In the genomic region with DNA sequence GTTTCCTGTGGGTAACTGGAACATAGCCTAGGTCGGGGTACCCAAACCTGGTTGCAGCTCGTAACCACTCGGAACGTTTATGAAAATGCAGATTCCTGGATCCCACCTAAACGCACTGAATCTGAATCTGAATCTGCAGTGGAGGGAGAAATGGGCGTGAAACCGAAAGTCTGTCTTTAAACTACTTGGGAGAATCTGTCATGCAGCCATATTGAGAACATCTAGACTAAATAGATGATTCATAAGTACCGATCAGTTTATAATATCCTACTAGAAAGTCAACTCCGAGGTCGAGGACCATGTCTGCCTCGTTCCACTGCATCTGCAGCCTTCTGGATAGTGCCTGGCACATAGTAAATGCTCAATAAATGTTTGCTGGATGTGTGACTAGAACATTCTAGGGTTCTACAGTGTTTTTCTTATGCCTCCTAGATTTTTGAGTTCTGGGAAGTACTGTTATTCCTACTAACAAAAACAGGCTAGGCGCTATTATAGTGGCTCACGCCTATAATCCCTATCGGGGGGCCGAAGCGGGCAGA, we compare ENCODE assay signal across 8 cellular contexts. TPM values are rescaled to one million over a fixed set of nuclear protein-coding genes. Genes with fewer than 3 reads are reported as not detected.
DNase-seq lines count a peak whose midpoint lies in the region; ATAC-seq, FAIRE-seq and TF ChIP-seq lines count a peak whose summit lies in the region.

No MANE protein-coding gene starts in this region.

- no TSS peak for BruUV-seq in HepG2 (replicated peaks; lab: Mats Ljungman, UMichigan)

- H3K27me3 Mint-ChIP-seq in type B pancreatic cell = peaks cover 2% of the 10 kb centered on the region

- POLR2A ChIA-PET in AG04449 (lab: Yijun Ruan, JAX) (interaction anchor here (1.2 kb wide), 1 partner anchor 48 kb away, joined by 3 read pairs; a partner anchor contains a TSS), HepG2 (lab: Yijun Ruan, JAX) (interaction anchor here (1.1 to 1.4 kb wide), 2 partner anchors 28 to 228 kb away, joined by 3 read pairs; no protein-coding TSS in a partner anchor)

- H3K9ac ChIP-seq in HepG2 (ENCODE audit: insufficient read depth, low read depth, low read length) = peak overlapping the region; percentile 96

- H3K4me3 ChIP-seq in AG04449 (ENCODE audit: low read depth, low read length) (peak overlapping the region; percentile 97), adrenal gland (peak overlapping the region; percentile 24 to 85 (median 72)), HepG2 (replicated peaks in 1 of 3; ENCODE audit: insufficient read depth in 1 of 3, low read depth in 2 of 3, low read length in 3 of 3) (peak overlapping the region; percentile 93 to 99 (median 94))

- no peaks in the 10 kb centered on the region for H3K9me3 Mint-ChIP-seq in type B pancreatic cell

- H3K4me1 ChIP-seq in adrenal gland (replicated peaks in 1 of 2) (peaks cover 17 to 22% of the 10 kb centered on the region in 2 donors), HepG2 (ENCODE audit: insufficient read depth, low read length) (peaks cover 23% of the 10 kb centered on the region)

- intact Hi-C loops in adrenal gland (cut with DNase I) (no loop called here), HepG2 (cut with micrococcal nuclease; ENCODE audit: unreplicated experiment) (loop anchor here (2.0 kb wide), 2 partner anchors 18 to 26 kb away; a partner anchor contains a TSS)

- 18 to 35% (median 24%) methylated on average over 9 to 16 of the region's 16 CpGs for WGBS in adrenal gland, 4 donors
- 8% methylated on average over 13 of the region's 16 CpGs for WGBS in HepG2 (ENCODE audit: low lambda C conversion rate)

- H2AFZ ChIP-seq in HepG2 (ENCODE audit: low read length) = no peak overlapping the region

- no peak for ATAC-seq in HepG2
- ATAC-seq in GM21390 (IDR thresholded peaks at IDR 0.05; ENCODE audit: unreplicated experiment) = no peak

- peak overlapping the region; percentile 97 for H3K4me3 Mint-ChIP-seq in type B pancreatic cell

- FAIRE-seq in HepG2 (lab: Jason Lieb, UNC) = no peak

- TF ChIP-seq POLR2A in adrenal gland (IDR thresholded peaks at IDR 0.05) (no peak), HepG2 (IDR thresholded peaks at IDR 0.05; ENCODE audit: insufficient read depth in 1 of 2, low read depth in 2 of 2, low read length in 2 of 2) (no peak)

- TF ChIP-seq EP300 in HepG2 (IDR thresholded peaks at IDR 0.05; ENCODE audit: low read depth in 2 of 2, low read length in 2 of 2) = no peak
- no peak for TF ChIP-seq EP300 in HepG2 (CRISPR knock-in tag; IDR thresholded peaks at IDR 0.05; ENCODE audit: borderline replicate concordance)

- peaks cover 33% of the 10 kb centered on the region for H3K79me2 ChIP-seq in HepG2 (ENCODE audit: insufficient read depth, low read length)

- DNase-seq in AG04449 (ENCODE audit: low read depth, low spot score) (no peak), HCEC 1CT (peak; percentile 44), adrenal gland (no peak), HepG2 (ENCODE audit: low spot score) (no peak), type B pancreatic cell (ENCODE audit: extremely low spot score, unreplicated experiment) (no peak), NCI-H69 (lab: John Stamatoyannopoulos, UW) (no peak)
- DNase-seq in stimulated activated naive CD4-positive, alpha-beta T cell treated with Interleukin-2 at 50 U/mL for 16 hours (lab: John Stamatoyannopoulos, UW) = no peak

- no peaks in the 10 kb centered on the region for H4K20me1 ChIP-seq in HepG2 (ENCODE audit: insufficient read depth, low read length)

- H3K9me3 ChIP-seq in adrenal gland (replicated peaks in 1 of 3) = no peaks in the 10 kb centered on the region
- no peaks in the 10 kb centered on the region for H3K9me3 ChIP-seq in HepG2 (ENCODE audit: low read length)

- in situ Hi-C loops in HepG2 (cut with HindIII; ENCODE audit: extremely low pct_ligation_motif_present, low pct_unique_long_range_greater_than_20kb) = no loop called here

- CTCF ChIA-PET in AG04449 (lab: Yijun Ruan, JAX) = interaction anchor here (1.4 to 2.6 kb wide), 2 partner anchors 11 to 13 kb away, joined by 3 to 10 read pairs; no protein-coding TSS in a partner anchor
- CTCF ChIA-PET in HepG2 (lab: Yijun Ruan, JAX; ENCODE audit: low intra/inter-chr PET ratio, low total read pairs) = no interaction called here

- no peak for TF ChIP-seq RAD21 in HepG2 (CRISPR knock-in tag; IDR thresholded peaks at IDR 0.05)

- H3K4me1 Mint-ChIP-seq in type B pancreatic cell (ENCODE audit: unreplicated experiment) = peaks cover 4% of the 10 kb centered on the region

- peak overlapping the region; percentile 98 for H3K27ac Mint-ChIP-seq in type B pancreatic cell

- H3K36me3 Mint-ChIP-seq in type B pancreatic cell = peaks cover 7% of the 10 kb centered on the region

- H3K27ac ChIP-seq in adrenal gland (peak overlapping the region in 4 of 5 donors; percentile 77 to 96 (median 86)), HepG2 (ENCODE audit: extremely low read length, insufficient read depth, low read length) (peak overlapping the region; percentile 93)

- H3K4me2 ChIP-seq in HepG2 (ENCODE audit: low read depth, low read length) = peak overlapping the region; percentile 80

- H3K27me3 ChIP-seq in adrenal gland (no peaks in the 10 kb centered on the region), HepG2 (ENCODE audit: control insufficient read depth in 1 of 2, insufficient read depth in 2 of 2, low read length in 2 of 2) (no peaks in the 10 kb centered on the region; a peak in 1 of 5 replicates)

- no peak for TF ChIP-seq CTCF in AG04449 (IDR thresholded peaks at IDR 0.05; ENCODE audit: insufficient read depth, low read length, missing control alignments)
- no peak for TF ChIP-seq CTCF in adrenal gland (IDR thresholded peaks at IDR 0.05)
- no peak for TF ChIP-seq CTCF in HepG2 (CRISPR knock-in tag; IDR thresholded peaks at IDR 0.05)
- TF ChIP-seq CTCF in type B pancreatic cell (conservative IDR thresholded peaks at IDR 0.05) = no peak

- H3K36me3 ChIP-seq in adrenal gland (replicated peaks in 1 of 2) (peaks cover 0 to 37% of the 10 kb centered on the region in 2 donors), HepG2 (replicated peaks in 1 of 2; ENCODE audit: control insufficient read depth in 1 of 2, insufficient read depth in 2 of 2, low read length in 2 of 2) (peaks cover 8 to 30% of the 10 kb centered on the region in 2 experiments)

RNA-seq across cellular contexts. Expression of a gene that starts 0.6 kb away (rescaled TPM):
- total RNA-seq in adrenal gland = 10 to 100 TPM; 47.3 to 96.8 (median 66.7) TPM
- polyA plus RNA-seq in adrenal gland = 100 to 1,000 TPM in 2 of 3 donors, 10 to 100 TPM in 1; 35.8 to 111 (median 109) TPM
- total RNA-seq in HepG2 (2016; rRNA removed; fragmentation: Illumina TruSeq; extraction: Trizol) = 16.2 and 26.1 TPM in 2 replicates
- 11.9 and 18.5 TPM in 2 replicates for total RNA-seq in HepG2 (2016; cell fraction: cytosol; rRNA removed; fragmentation: Illumina TruSeq; extraction: Trizol; ENCODE audit: low read depth)
- total RNA-seq in HepG2 (2016; cell fraction: insoluble cytoplasmic fraction; rRNA removed; fragmentation: Illumina TruSeq; extraction: Trizol) = 14.1 and 27.2 TPM in 2 replicates
- 20.4 and 27.0 TPM in 2 replicates for total RNA-seq in HepG2 (2016; cell fraction: membrane; rRNA removed; fragmentation: Illumina TruSeq; extraction: Trizol)
- 19.9 and 21.8 TPM in 2 replicates for total RNA-seq in HepG2 (2016; cell fraction: nucleus; rRNA removed; fragmentation: Illumina TruSeq; extraction: Trizol)
- 36.0 and 37.5 TPM in 2 replicates for polyA plus RNA-seq in HepG2 (2011; rRNA removed)
- polyA plus RNA-seq in HepG2 (2011; cell fraction: cytosol; rRNA removed) = 22.7 and 32.6 TPM in 2 replicates
- 80.9 and 82.1 TPM in 2 replicates for polyA plus RNA-seq in HepG2 (2011; cell fraction: nucleus; rRNA removed)
- polyA plus RNA-seq in HepG2 (2012) = 17.6 and 19.0 TPM in 2 replicates
- 18.0 and 23.7 TPM in 2 replicates for polyA plus RNA-seq in HepG2 (2016; cell fraction: cytosol; fragmentation: Illumina TruSeq; extraction: Trizol; ENCODE audit: low read depth)
- 17.7 and 21.6 TPM in 2 replicates for polyA plus RNA-seq in HepG2 (2016; cell fraction: insoluble cytoplasmic fraction; fragmentation: Illumina TruSeq; extraction: Trizol; ENCODE audit: low read depth)
- 21.8 and 28.2 TPM in 2 replicates for polyA plus RNA-seq in HepG2 (2016; cell fraction: membrane; fragmentation: Illumina TruSeq; extraction: Trizol; ENCODE audit: low read depth)
- 60.0 and 62.1 TPM in 2 replicates for polyA plus RNA-seq in HepG2 (2016; cell fraction: nucleus; fragmentation: Illumina TruSeq; extraction: Trizol; ENCODE audit: insufficient read depth, low read depth)
- 45.1 and 143 TPM in 2 replicates for polyA minus RNA-seq in HepG2 (2011; rRNA and poly(A)+ RNA removed; ENCODE audit: low replicate concordance)
- polyA minus RNA-seq in HepG2 (2011; cell fraction: cytosol; rRNA and poly(A)+ RNA removed) = 10.4 and 12.0 TPM in 2 replicates
- polyA minus RNA-seq in HepG2 (2011; cell fraction: nucleus; rRNA and poly(A)+ RNA removed) = 38.2 and 49.6 TPM in 2 replicates
- total RNA-seq in type B pancreatic cell (ENCODE audit: low replicate concordance) = 58.5 and 60.5 TPM in 2 replicates

RNA-seq across cellular contexts. Expression of a gene that starts 1.0 kb away (rescaled TPM):
- total RNA-seq in adrenal gland = 10 to 100 TPM; 15.0 to 57.4 (median 33.7) TPM
- polyA plus RNA-seq in adrenal gland = 10 to 100 TPM; 20.7 to 55.2 (median 23.7) TPM
- 41.2 and 57.8 TPM in 2 replicates for total RNA-seq in HepG2 (2016; rRNA removed; fragmentation: Illumina TruSeq; extraction: Trizol)
- 10.4 and 12.1 TPM in 2 replicates for total RNA-seq in HepG2 (2016; cell fraction: cytosol; rRNA removed; fragmentation: Illumina TruSeq; extraction: Trizol; ENCODE audit: low read depth)
- 45.4 and 61.4 TPM in 2 replicates for total RNA-seq in HepG2 (2016; cell fraction: insoluble cytoplasmic fraction; rRNA removed; fragmentation: Illumina TruSeq; extraction: Trizol)
- total RNA-seq in HepG2 (2016; cell fraction: membrane; rRNA removed; fragmentation: Illumina TruSeq; extraction: Trizol) = 14.0 and 15.7 TPM in 2 replicates
- total RNA-seq in HepG2 (2016; cell fraction: nucleus; rRNA removed; fragmentation: Illumina TruSeq; extraction: Trizol) = 16.3 and 19.3 TPM in 2 replicates
- polyA plus RNA-seq in HepG2 (2011; rRNA removed) = 22.3 and 26.5 TPM in 2 replicates
- polyA plus RNA-seq in HepG2 (2011; cell fraction: cytosol; rRNA removed) = 15.5 and 18.8 TPM in 2 replicates
- polyA plus RNA-seq in HepG2 (2011; cell fraction: nucleus; rRNA removed) = 10.4 and 11.9 TPM in 2 replicates
- polyA plus RNA-seq in HepG2 (2012) = 17.0 and 18.3 TPM in 2 replicates
- polyA plus RNA-seq in HepG2 (2016; cell fraction: cytosol; fragmentation: Illumina TruSeq; extraction: Trizol; ENCODE audit: low read depth) = 8.5 and 10.6 TPM in 2 replicates
- 47.4 and 47.7 TPM in 2 replicates for polyA plus RNA-seq in HepG2 (2016; cell fraction: insoluble cytoplasmic fraction; fragmentation: Illumina TruSeq; extraction: Trizol; ENCODE audit: low read depth)
- polyA plus RNA-seq in HepG2 (2016; cell fraction: membrane; fragmentation: Illumina TruSeq; extraction: Trizol; ENCODE audit: low read depth) = 9.1 and 10.5 TPM in 2 replicates
- 23.3 and 26.5 TPM in 2 replicates for polyA plus RNA-seq in HepG2 (2016; cell fraction: nucleus; fragmentation: Illumina TruSeq; extraction: Trizol; ENCODE audit: insufficient read depth, low read depth)
- 28.6 and 113 TPM in 2 replicates for polyA minus RNA-seq in HepG2 (2011; rRNA and poly(A)+ RNA removed; ENCODE audit: low replicate concordance)
- 18.2 and 21.4 TPM in 2 replicates for polyA minus RNA-seq in HepG2 (2011; cell fraction: cytosol; rRNA and poly(A)+ RNA removed)
- polyA minus RNA-seq in HepG2 (2011; cell fraction: nucleus; rRNA and poly(A)+ RNA removed) = 12.0 and 13.4 TPM in 2 replicates
- total RNA-seq in type B pancreatic cell (ENCODE audit: low replicate concordance) = 32.9 and 40.4 TPM in 2 replicates

RNA-seq across cellular contexts. Expression of a gene that starts 17.1 kb away (rescaled TPM):
- total RNA-seq in adrenal gland (10 to 100 TPM; 15.9 to 30.3 (median 20.7) TPM), HepG2 (2016; rRNA removed; fragmentation: Illumina TruSeq; extraction: Trizol) (9.3 and 18.8 TPM in 2 replicates), type B pancreatic cell (ENCODE audit: low replicate concordance) (42.2 and 47.2 TPM in 2 replicates)
- polyA plus RNA-seq in adrenal gland (10 to 100 TPM in 2 of 3 donors, 1 to 10 TPM in 1; 9.9 to 40.0 (median 21.3) TPM), HepG2 (2011; rRNA removed) (10.6 and 16.9 TPM in 2 replicates)
- 6.3 and 6.8 TPM in 2 replicates for total RNA-seq in HepG2 (2016; cell fraction: cytosol; rRNA removed; fragmentation: Illumina TruSeq; extraction: Trizol; ENCODE audit: low read depth)
- 8.9 and 19.1 TPM in 2 replicates for total RNA-seq in HepG2 (2016; cell fraction: insoluble cytoplasmic fraction; rRNA removed; fragmentation: Illumina TruSeq; extraction: Trizol)
- total RNA-seq in HepG2 (2016; cell fraction: membrane; rRNA removed; fragmentation: Illumina TruSeq; extraction: Trizol) = 17.4 and 19.4 TPM in 2 replicates
- 16.1 and 21.0 TPM in 2 replicates for total RNA-seq in HepG2 (2016; cell fraction: nucleus; rRNA removed; fragmentation: Illumina TruSeq; extraction: Trizol)
- 12.5 and 14.4 TPM in 2 replicates for polyA plus RNA-seq in HepG2 (2011; cell fraction: cytosol; rRNA removed)
- 30.1 and 31.3 TPM in 2 replicates for polyA plus RNA-seq in HepG2 (2011; cell fraction: nucleus; rRNA removed)
- 11.0 and 16.6 TPM in 2 replicates for polyA plus RNA-seq in HepG2 (2012)
- 5.9 and 7.6 TPM in 2 replicates for polyA plus RNA-seq in HepG2 (2016; cell fraction: cytosol; fragmentation: Illumina TruSeq; extraction: Trizol; ENCODE audit: low read depth)
- 10.5 and 13.4 TPM in 2 replicates for polyA plus RNA-seq in HepG2 (2016; cell fraction: insoluble cytoplasmic fraction; fragmentation: Illumina TruSeq; extraction: Trizol; ENCODE audit: low read depth)
- 14.0 and 17.0 TPM in 2 replicates for polyA plus RNA-seq in HepG2 (2016; cell fraction: membrane; fragmentation: Illumina TruSeq; extraction: Trizol; ENCODE audit: low read depth)
- polyA plus RNA-seq in HepG2 (2016; cell fraction: nucleus; fragmentation: Illumina TruSeq; extraction: Trizol; ENCODE audit: insufficient read depth, low read depth) = 30.8 and 31.8 TPM in 2 replicates
- polyA minus RNA-seq in HepG2 (2011; rRNA and poly(A)+ RNA removed; ENCODE audit: low replicate concordance) = 44.7 and 85.4 TPM in 2 replicates
- 11.3 and 17.5 TPM in 2 replicates for polyA minus RNA-seq in HepG2 (2011; cell fraction: cytosol; rRNA and poly(A)+ RNA removed)
- 9.3 and 12.4 TPM in 2 replicates for polyA minus RNA-seq in HepG2 (2011; cell fraction: nucleus; rRNA and poly(A)+ RNA removed)

RNA-seq across cellular contexts. Expression of a gene that starts 47.2 kb away (rescaled TPM):
- total RNA-seq in adrenal gland (10 to 100 TPM; 17.7 to 58.9 (median 26.2) TPM), HepG2 (2016; rRNA removed; fragmentation: Illumina TruSeq; extraction: Trizol) (39.2 and 46.5 TPM in 2 replicates), type B pancreatic cell (ENCODE audit: low replicate concordance) (23.0 and 25.1 TPM in 2 replicates)
- polyA plus RNA-seq in adrenal gland (10 to 100 TPM; 20.2 to 30.1 (median 25.0) TPM), HepG2 (2011; rRNA removed) (41.0 and 48.7 TPM in 2 replicates)
- 10.4 and 11.6 TPM in 2 replicates for total RNA-seq in HepG2 (2016; cell fraction: cytosol; rRNA removed; fragmentation: Illumina TruSeq; extraction: Trizol; ENCODE audit: low read depth)
- 42.5 and 47.8 TPM in 2 replicates for total RNA-seq in HepG2 (2016; cell fraction: insoluble cytoplasmic fraction; rRNA removed; fragmentation: Illumina TruSeq; extraction: Trizol)
- total RNA-seq in HepG2 (2016; cell fraction: membrane; rRNA removed; fragmentation: Illumina TruSeq; extraction: Trizol) = 25.1 and 25.9 TPM in 2 replicates
- total RNA-seq in HepG2 (2016; cell fraction: nucleus; rRNA removed; fragmentation: Illumina TruSeq; extraction: Trizol) = 15.1 and 18.1 TPM in 2 replicates
- polyA plus RNA-seq in HepG2 (2011; cell fraction: cytosol; rRNA removed) = 45.9 and 57.9 TPM in 2 replicates
- 18.6 and 19.1 TPM in 2 replicates for polyA plus RNA-seq in HepG2 (2011; cell fraction: nucleus; rRNA removed)
- 22.3 and 22.7 TPM in 2 replicates for polyA plus RNA-seq in HepG2 (2012)
- 16.0 and 21.0 TPM in 2 replicates for polyA plus RNA-seq in HepG2 (2016; cell fraction: cytosol; fragmentation: Illumina TruSeq; extraction: Trizol; ENCODE audit: low read depth)
- polyA plus RNA-seq in HepG2 (2016; cell fraction: insoluble cytoplasmic fraction; fragmentation: Illumina TruSeq; extraction: Trizol; ENCODE audit: low read depth) = 58.7 and 61.9 TPM in 2 replicates
- 28.9 and 29.7 TPM in 2 replicates for polyA plus RNA-seq in HepG2 (2016; cell fraction: membrane; fragmentation: Illumina TruSeq; extraction: Trizol; ENCODE audit: low read depth)
- 30.7 and 35.4 TPM in 2 replicates for polyA plus RNA-seq in HepG2 (2016; cell fraction: nucleus; fragmentation: Illumina TruSeq; extraction: Trizol; ENCODE audit: insufficient read depth, low read depth)
- 15.4 and 63.7 TPM in 2 replicates for polyA minus RNA-seq in HepG2 (2011; rRNA and poly(A)+ RNA removed; ENCODE audit: low replicate concordance)
- 4.9 and 5.7 TPM in 2 replicates for polyA minus RNA-seq in HepG2 (2011; cell fraction: cytosol; rRNA and poly(A)+ RNA removed)
- 6.8 and 9.6 TPM in 2 replicates for polyA minus RNA-seq in HepG2 (2011; cell fraction: nucleus; rRNA and poly(A)+ RNA removed)

RNA-seq across cellular contexts. Expression of a gene that starts 47.5 kb away (rescaled TPM):
- 10 to 100 TPM; 35.8 to 92.8 (median 81.3) TPM for total RNA-seq in adrenal gland
- polyA plus RNA-seq in adrenal gland = 100 to 1,000 TPM in 2 of 3 donors, 10 to 100 TPM in 1; 87.7 to 221 (median 124) TPM
- 35.4 and 45.8 TPM in 2 replicates for total RNA-seq in HepG2 (2016; rRNA removed; fragmentation: Illumina TruSeq; extraction: Trizol)
- 6.4 and 8.4 TPM in 2 replicates for total RNA-seq in HepG2 (2016; cell fraction: cytosol; rRNA removed; fragmentation: Illumina TruSeq; extraction: Trizol; ENCODE audit: low read depth)
- 31.1 and 49.9 TPM in 2 replicates for total RNA-seq in HepG2 (2016; cell fraction: insoluble cytoplasmic fraction; rRNA removed; fragmentation: Illumina TruSeq; extraction: Trizol)
- 10.9 and 13.1 TPM in 2 replicates for total RNA-seq in HepG2 (2016; cell fraction: membrane; rRNA removed; fragmentation: Illumina TruSeq; extraction: Trizol)
- 42.8 and 46.0 TPM in 2 replicates for total RNA-seq in HepG2 (2016; cell fraction: nucleus; rRNA removed; fragmentation: Illumina TruSeq; extraction: Trizol)
- 43.0 and 45.3 TPM in 2 replicates for polyA plus RNA-seq in HepG2 (2011; rRNA removed)
- polyA plus RNA-seq in HepG2 (2011; cell fraction: cytosol; rRNA removed) = 21.2 and 23.8 TPM in 2 replicates
- 61.8 and 75.6 TPM in 2 replicates for polyA plus RNA-seq in HepG2 (2011; cell fraction: nucleus; rRNA removed)
- 38.1 and 47.2 TPM in 2 replicates for polyA plus RNA-seq in HepG2 (2012)
- polyA plus RNA-seq in HepG2 (2016; cell fraction: cytosol; fragmentation: Illumina TruSeq; extraction: Trizol; ENCODE audit: low read depth) = 2.0 and 2.7 TPM in 2 replicates
- 30.5 and 39.7 TPM in 2 replicates for polyA plus RNA-seq in HepG2 (2016; cell fraction: insoluble cytoplasmic fraction; fragmentation: Illumina TruSeq; extraction: Trizol; ENCODE audit: low read depth)
- polyA plus RNA-seq in HepG2 (2016; cell fraction: membrane; fragmentation: Illumina TruSeq; extraction: Trizol; ENCODE audit: low read depth) = 4.6 and 5.4 TPM in 2 replicates
- 113 and 115 TPM in 2 replicates for polyA plus RNA-seq in HepG2 (2016; cell fraction: nucleus; fragmentation: Illumina TruSeq; extraction: Trizol; ENCODE audit: insufficient read depth, low read depth)
- polyA minus RNA-seq in HepG2 (2011; rRNA and poly(A)+ RNA removed; ENCODE audit: low replicate concordance) = 35.4 and 37.7 TPM in 2 replicates
- 20.2 and 23.6 TPM in 2 replicates for polyA minus RNA-seq in HepG2 (2011; cell fraction: cytosol; rRNA and poly(A)+ RNA removed)
- 62.4 and 64.2 TPM in 2 replicates for polyA minus RNA-seq in HepG2 (2011; cell fraction: nucleus; rRNA and poly(A)+ RNA removed)
- 91.5 and 124 TPM in 2 replicates for total RNA-seq in type B pancreatic cell (ENCODE audit: low replicate concordance)
